ENCODE assay signal across 1 cellular context in the genomic region with DNA sequence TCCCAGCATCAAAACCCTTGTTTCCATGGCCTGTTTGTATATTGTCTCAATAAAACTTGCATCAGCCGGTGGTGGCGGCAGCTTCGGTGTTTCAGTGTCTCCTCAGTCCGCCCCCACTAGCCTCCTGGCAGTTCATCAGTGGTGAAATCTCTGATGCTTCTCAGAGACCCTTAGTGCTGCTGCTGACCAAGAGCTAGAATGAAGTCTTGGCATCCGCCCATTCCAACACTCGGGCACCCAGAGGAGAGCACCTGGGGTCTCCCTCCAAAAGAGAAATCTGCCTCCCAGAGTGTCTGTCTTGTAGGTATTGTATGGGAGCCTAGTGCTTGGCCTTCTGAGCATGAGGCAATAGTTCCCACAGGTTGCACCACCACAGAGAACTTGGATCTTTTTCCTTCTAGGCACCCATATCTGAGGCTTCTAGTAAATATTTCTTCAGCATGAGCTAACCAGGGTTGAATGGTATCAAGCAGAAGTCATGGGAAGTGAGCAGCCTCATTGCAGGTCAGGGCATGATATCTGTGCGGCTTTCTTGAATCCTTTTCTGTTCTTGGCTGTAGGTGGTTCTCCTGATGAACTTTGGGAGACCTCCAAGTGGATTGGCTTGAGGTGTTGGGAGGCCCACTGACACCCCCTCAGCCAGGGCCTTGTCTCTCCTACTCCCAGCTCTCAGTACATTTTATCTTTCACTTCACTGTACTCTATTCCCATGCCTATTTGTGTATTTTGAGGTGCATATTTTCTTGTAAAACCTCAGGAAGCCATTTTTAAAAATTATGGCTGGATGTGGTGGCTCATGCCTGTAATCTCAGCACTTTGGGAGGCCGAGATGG.
TF ChIP-seq lines count a peak whose summit lies in the region.

No MANE protein-coding gene starts in this region.

TF ChIP-seq in K562, 482 proteins besides CTCF, POLR2A, EP300 and RAD21 (continued from another document and continues in another):
- TF ChIP-seq, protein P1, sequence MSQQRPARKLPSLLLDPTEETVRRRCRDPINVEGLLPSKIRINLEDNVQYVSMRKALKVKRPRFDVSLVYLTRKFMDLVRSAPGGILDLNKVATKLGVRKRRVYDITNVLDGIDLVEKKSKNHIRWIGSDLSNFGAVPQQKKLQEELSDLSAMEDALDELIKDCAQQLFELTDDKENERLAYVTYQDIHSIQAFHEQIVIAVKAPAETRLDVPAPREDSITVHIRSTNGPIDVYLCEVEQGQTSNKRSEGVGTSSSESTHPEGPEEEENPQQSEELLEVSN (IDR thresholded peaks at IDR 0.05; ENCODE audit: borderline replicate concordance in 1 of 2, extremely low read depth in 1 of 2, insufficient read depth in 1 of 2, insufficient read length in 1 of 2, low read depth in 1 of 2, low read length in 1 of 2, poor library complexity in 1 of 2, severe bottlenecking in 1 of 2) = no peak
- TF ChIP-seq ZNF12 (CRISPR knock-in tag; IDR thresholded peaks at IDR 0.05) = no peak
- peak; percentile 47; the same call in 1 of the 2 replicates for TF ChIP-seq POLR2H (tag; IDR thresholded peaks at IDR 0.05; ENCODE audit: low read depth)
- peak; percentile 83 for TF ChIP-seq SUPT5H (IDR thresholded peaks at IDR 0.05)
- TF ChIP-seq, protein P2, sequence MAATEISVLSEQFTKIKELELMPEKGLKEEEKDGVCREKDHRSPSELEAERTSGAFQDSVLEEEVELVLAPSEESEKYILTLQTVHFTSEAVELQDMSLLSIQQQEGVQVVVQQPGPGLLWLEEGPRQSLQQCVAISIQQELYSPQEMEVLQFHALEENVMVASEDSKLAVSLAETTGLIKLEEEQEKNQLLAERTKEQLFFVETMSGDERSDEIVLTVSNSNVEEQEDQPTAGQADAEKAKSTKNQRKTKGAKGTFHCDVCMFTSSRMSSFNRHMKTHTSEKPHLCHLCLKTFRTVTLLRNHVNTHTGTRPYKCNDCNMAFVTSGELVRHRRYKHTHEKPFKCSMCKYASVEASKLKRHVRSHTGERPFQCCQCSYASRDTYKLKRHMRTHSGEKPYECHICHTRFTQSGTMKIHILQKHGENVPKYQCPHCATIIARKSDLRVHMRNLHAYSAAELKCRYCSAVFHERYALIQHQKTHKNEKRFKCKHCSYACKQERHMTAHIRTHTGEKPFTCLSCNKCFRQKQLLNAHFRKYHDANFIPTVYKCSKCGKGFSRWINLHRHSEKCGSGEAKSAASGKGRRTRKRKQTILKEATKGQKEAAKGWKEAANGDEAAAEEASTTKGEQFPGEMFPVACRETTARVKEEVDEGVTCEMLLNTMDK (IDR thresholded peaks at IDR 0.05; ENCODE audit: borderline replicate concordance, insufficient read depth, low read depth, low read length, poor library complexity, severe bottlenecking) = no peak
- no peak for TF ChIP-seq ETV6 (IDR thresholded peaks at IDR 0.05; ENCODE audit: borderline replicate concordance in 1 of 2, low read depth in 2 of 2, low read length in 1 of 2)
- no peak for TF ChIP-seq ETV6 (CRISPR knock-in tag; IDR thresholded peaks at IDR 0.05; ENCODE audit: borderline replicate concordance)
- TF ChIP-seq MCM7 (IDR thresholded peaks at IDR 0.05) = no peak
- peak; percentile 98 for TF ChIP-seq ZBTB33 (CRISPR knock-in tag; IDR thresholded peaks at IDR 0.05)
- no peak for TF ChIP-seq ZBTB2 (IDR thresholded peaks at IDR 0.05)
- no peak for TF ChIP-seq NBN (IDR thresholded peaks at IDR 0.05; ENCODE audit: low read depth)
- TF ChIP-seq CHD2 (IDR thresholded peaks at IDR 0.05; ENCODE audit: low read depth, low read length) = no peak; the same call in 1 of the 2 replicates
- peak; percentile 28; the same call in 1 of the 2 replicates for TF ChIP-seq ZNF217 (CRISPR knock-in tag; IDR thresholded peaks at IDR 0.05)
- no peak for TF ChIP-seq MBD2 (IDR thresholded peaks at IDR 0.05; ENCODE audit: borderline replicate concordance, low read depth)
- TF ChIP-seq, protein P3, sequence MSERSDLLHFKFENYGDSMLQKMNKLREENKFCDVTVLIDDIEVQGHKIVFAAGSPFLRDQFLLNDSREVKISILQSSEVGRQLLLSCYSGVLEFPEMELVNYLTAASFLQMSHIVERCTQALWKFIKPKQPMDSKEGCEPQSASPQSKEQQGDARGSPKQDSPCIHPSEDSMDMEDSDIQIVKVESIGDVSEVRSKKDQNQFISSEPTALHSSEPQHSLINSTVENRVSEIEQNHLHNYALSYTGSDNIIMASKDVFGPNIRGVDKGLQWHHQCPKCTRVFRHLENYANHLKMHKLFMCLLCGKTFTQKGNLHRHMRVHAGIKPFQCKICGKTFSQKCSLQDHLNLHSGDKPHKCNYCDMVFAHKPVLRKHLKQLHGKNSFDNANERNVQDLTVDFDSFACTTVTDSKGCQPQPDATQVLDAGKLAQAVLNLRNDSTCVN (CRISPR knock-in tag; IDR thresholded peaks at IDR 0.05) = no peak
- TF ChIP-seq, protein P4, sequence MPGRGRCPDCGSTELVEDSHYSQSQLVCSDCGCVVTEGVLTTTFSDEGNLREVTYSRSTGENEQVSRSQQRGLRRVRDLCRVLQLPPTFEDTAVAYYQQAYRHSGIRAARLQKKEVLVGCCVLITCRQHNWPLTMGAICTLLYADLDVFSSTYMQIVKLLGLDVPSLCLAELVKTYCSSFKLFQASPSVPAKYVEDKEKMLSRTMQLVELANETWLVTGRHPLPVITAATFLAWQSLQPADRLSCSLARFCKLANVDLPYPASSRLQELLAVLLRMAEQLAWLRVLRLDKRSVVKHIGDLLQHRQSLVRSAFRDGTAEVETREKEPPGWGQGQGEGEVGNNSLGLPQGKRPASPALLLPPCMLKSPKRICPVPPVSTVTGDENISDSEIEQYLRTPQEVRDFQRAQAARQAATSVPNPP (IDR thresholded peaks at IDR 0.05; ENCODE audit: borderline replicate concordance, insufficient read depth, insufficient read length) = no peak
- no peak for TF ChIP-seq TFAP4 (CRISPR knock-in tag; IDR thresholded peaks at IDR 0.05; ENCODE audit: borderline replicate concordance)
- TF ChIP-seq NRF1 (conservative IDR thresholded peaks at IDR 0.05 in 1 of 2, IDR thresholded peaks at IDR 0.05 in 1 of 2) = peak in 1 of 2 experiments; percentile 5; a peak in 1 of 4 replicates
- no peak for TF ChIP-seq FIP1L1 (IDR thresholded peaks at IDR 0.05; ENCODE audit: low read depth, low read length, poor library complexity, severe bottlenecking)
- TF ChIP-seq ZNF134 (CRISPR knock-in tag; conservative IDR thresholded peaks at IDR 0.05) = no peak
- TF ChIP-seq ZNF75A (CRISPR knock-in tag; IDR thresholded peaks at IDR 0.05) = no peak
- TF ChIP-seq POLR2AphosphoS5 (IDR thresholded peaks at IDR 0.05; ENCODE audit: control insufficient read depth, insufficient read depth, low read depth, low read length) = no peak
- TF ChIP-seq ZNF766 (CRISPR knock-in tag; conservative IDR thresholded peaks at IDR 0.05) = 0 out of 2 replicates have a peak, but pooled peaks have one; percentile 34
- peak; percentile 20; the same call in 1 of the 2 replicates for TF ChIP-seq KLF1 (tag; IDR thresholded peaks at IDR 0.05)
- TF ChIP-seq ZNF224 (CRISPR knock-in tag; IDR thresholded peaks at IDR 0.05) = no peak
- TF ChIP-seq FOXJ2 (tag; IDR thresholded peaks at IDR 0.05) = no peak
- TF ChIP-seq HDAC1 (IDR thresholded peaks at IDR 0.05) = no peak; a peak in 1 of 4 replicates
- peak; percentile 64; the same call in 1 of the 2 replicates for TF ChIP-seq ID3 (CRISPR knock-in tag; IDR thresholded peaks at IDR 0.05)
- TF ChIP-seq ID3 (tag; IDR thresholded peaks at IDR 0.05) = no peak; the same call in 1 of the 2 replicates
- TF ChIP-seq ZBTB17 (CRISPR knock-in tag; IDR thresholded peaks at IDR 0.05) = 0 out of 2 replicates have a peak, but pooled peaks have one; percentile 16
- no peak for TF ChIP-seq MCM5 (IDR thresholded peaks at IDR 0.05; ENCODE audit: low read depth)
- no peak for TF ChIP-seq ZKSCAN1 (IDR thresholded peaks at IDR 0.05; ENCODE audit: low read depth, low read length)
- TF ChIP-seq, protein P5, sequence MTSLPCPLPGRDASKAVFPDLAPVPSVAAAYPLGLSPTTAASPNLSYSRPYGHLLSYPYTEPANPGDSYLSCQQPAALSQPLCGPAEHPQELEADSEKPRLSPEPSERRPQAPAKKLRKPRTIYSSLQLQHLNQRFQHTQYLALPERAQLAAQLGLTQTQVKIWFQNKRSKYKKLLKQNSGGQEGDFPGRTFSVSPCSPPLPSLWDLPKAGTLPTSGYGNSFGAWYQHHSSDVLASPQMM (CRISPR knock-in tag; IDR thresholded peaks at IDR 0.05) = no peak
- TF ChIP-seq NR4A1 (CRISPR knock-in tag; IDR thresholded peaks at IDR 0.05) = no peak
- peak; percentile 86 for TF ChIP-seq NR4A1 (tag; IDR thresholded peaks at IDR 0.05)
- no peak for TF ChIP-seq FOXO4 (CRISPR knock-in tag; IDR thresholded peaks at IDR 0.05)
- TF ChIP-seq MAZ (CRISPR knock-in tag; conservative IDR thresholded peaks at IDR 0.05 in 1 of 2, IDR thresholded peaks at IDR 0.05 in 1 of 2) = no peak
- no peak for TF ChIP-seq ZNF347 (CRISPR knock-in tag; IDR thresholded peaks at IDR 0.05; ENCODE audit: low read depth)
- TF ChIP-seq MECOM (CRISPR knock-in tag; IDR thresholded peaks at IDR 0.05) = no peak
- TF ChIP-seq TARDBP (IDR thresholded peaks at IDR 0.05) = peak; percentile 61; the same call in 1 of the 2 replicates
- TF ChIP-seq SREBF1 (IDR thresholded peaks at IDR 0.05; ENCODE audit: borderline replicate concordance, low read depth, low read length) = no peak
- TF ChIP-seq SMAD3 (CRISPR knock-in tag; conservative IDR thresholded peaks at IDR 0.05) = no peak
- TF ChIP-seq SMAD1 (IDR thresholded peaks at IDR 0.05; ENCODE audit: low read depth, low read length, partially characterized antibody) = no peak
